Comparison of ENCODE assay signal across 21 cellular contexts in the genomic region with DNA sequence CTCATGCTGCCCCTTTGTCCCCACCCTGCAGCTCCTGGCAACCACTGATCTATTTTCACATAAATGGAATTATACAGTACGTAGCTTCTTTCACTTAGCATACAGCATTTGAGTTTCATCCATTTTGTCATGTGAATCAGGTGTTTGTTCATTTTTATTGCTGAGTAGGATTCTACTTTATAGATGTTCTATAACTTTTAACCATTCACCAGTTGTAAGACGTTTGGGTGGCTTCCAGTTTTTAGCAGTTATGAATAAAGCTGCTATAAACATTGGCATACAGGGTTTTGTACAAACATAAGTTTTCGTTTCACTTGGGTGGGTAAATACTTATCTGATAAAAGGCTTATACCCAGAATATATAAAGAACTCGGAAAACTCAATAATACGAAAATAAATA.
DNase-seq lines count a peak whose midpoint lies in the region; ATAC-seq and TF ChIP-seq lines count a peak whose summit lies in the region.
"Had no signal": no experiment of that assay in that cellular context is flagged by ENCODE, and none has a peak within 500 bp of the region (broad histone marks: within the 10 kb centered on the region; RNA-seq: fewer than 3 reads in every experiment).

No MANE protein-coding gene starts in this region.

- TF ChIP-seq POLR2A in transverse colon (IDR thresholded peaks at IDR 0.05), result no peak

- H3K9me3 ChIP-seq in transverse colon, result no peaks in the 10 kb centered on the region
- H3K9me3 ChIP-seq in mesenchymal stem cell (ENCODE audit: control insufficient read depth, low read length), result no peaks in the 10 kb centered on the region
- H3K9me3 ChIP-seq: A549; BLaER1 treated with 17β-estradiol and CSF1 and Interleukin-3, amounts not matched to agents 10 nM and 100 nM; Caco-2 had no signal

- H3K23ac ChIP-seq in mesenchymal stem cell (ENCODE audit: low read length in 2 of 2), result no peak overlapping the region

- no peak overlapping the region for H4K8ac ChIP-seq in mesenchymal stem cell (ENCODE audit: low read length)

- no peak overlapping the region for H2BK12ac ChIP-seq in mesenchymal stem cell (ENCODE audit: low read length in 2 of 2)

- no peaks in the 10 kb centered on the region for H3K79me1 ChIP-seq in mesenchymal stem cell (replicated peaks; ENCODE audit: low read length, poor library complexity, severe bottlenecking)

- ATAC-seq in left colon, result peak; percentile 57
- ATAC-seq: A549; CD8-positive, alpha-beta T cell; GM12878 had no signal

- in situ Hi-C loops in transverse colon (cut with MboI; ENCODE audit: low pct_ligation_motif_present in 1 of 4, low pct_unique_long_range_greater_than_20kb in 1 of 4, low sequenced_read_pairs in 3 of 4), result no loop called here

- no peak overlapping the region for H4K91ac ChIP-seq in mesenchymal stem cell (ENCODE audit: low read length)

- H3K4me2 ChIP-seq in mesenchymal stem cell (ENCODE audit: low read length, poor library complexity, severe bottlenecking), result no peak overlapping the region
- H3K4me2 ChIP-seq: A549; BLaER1 treated with 17β-estradiol and CSF1 and Interleukin-3, amounts not matched to agents 10 nM and 100 nM had no signal

- H3K27me3 ChIP-seq in transverse colon, result no peaks in the 10 kb centered on the region
- H3K27me3 ChIP-seq in mesenchymal stem cell (ENCODE audit: control insufficient read depth in 1 of 2, insufficient read depth in 1 of 2, low read length in 2 of 2), result peaks cover 0 to 7% of the 10 kb centered on the region in 2 experiments

- no peak overlapping the region for H2BK120ac ChIP-seq in mesenchymal stem cell (ENCODE audit: low read depth, low read length)

- H3K36me3 ChIP-seq in transverse colon, result no peaks in the 10 kb centered on the region
- no peaks in the 10 kb centered on the region for H3K36me3 ChIP-seq in mesenchymal stem cell (ENCODE audit: control insufficient read depth in 1 of 2, insufficient read depth in 2 of 2, low read depth in 1 of 2, low read length in 2 of 2)
- H3K36me3 ChIP-seq: BLaER1 treated with 17β-estradiol and CSF1 and Interleukin-3, amounts not matched to agents 10 nM and 100 nM had no signal

- 40 to 50% methylated on average over 1 to 5 of the region's 5 CpGs for WGBS in transverse colon (ENCODE audit: low coverage in 1 of 2), 2 donors
- 93% methylated on average over 2 of the region's 5 CpGs for WGBS in mesenchymal stem cell

- no peaks in the 10 kb centered on the region for H3K27me3 Mint-ChIP-seq in nephron (ENCODE audit: low read depth)
- H3K27me3 Mint-ChIP-seq: B cell; CD4-positive, alpha-beta T cell had no signal

- H3K9me3 Mint-ChIP-seq in nephron, result no peaks in the 10 kb centered on the region
- H3K9me3 Mint-ChIP-seq: CD4-positive, alpha-beta T cell; CD8-positive, alpha-beta T cell had no signal

- H3K36me3 Mint-ChIP-seq in nephron (ENCODE audit: low read depth), result no peaks in the 10 kb centered on the region
- H3K36me3 Mint-ChIP-seq: CD8-positive, alpha-beta T cell had no signal

- H3K27ac ChIP-seq in transverse colon, result peak overlapping the region in 3 of 4 donors; percentile 25 to 28 (median 27)
- H3K27ac ChIP-seq in mesenchymal stem cell (ENCODE audit: low read length, poor library complexity, severe bottlenecking), result no peak overlapping the region
- H3K27ac ChIP-seq: 22Rv1; A549; BLaER1 treated with 17β-estradiol and CSF1 and Interleukin-3, amounts not matched to agents 10 nM and 100 nM; C4-2B had no signal

- H3K27ac Mint-ChIP-seq in nephron, result peak overlapping the region in 2 of 3 experiments; percentile 47 to 76
- H3K27ac Mint-ChIP-seq: B cell; CD4-positive, alpha-beta T cell; CD8-positive, alpha-beta T cell had no signal

- no peak overlapping the region for H2BK5ac ChIP-seq in mesenchymal stem cell (ENCODE audit: low read depth, low read length, poor library complexity, severe bottlenecking)

- H2AK5ac ChIP-seq in mesenchymal stem cell (ENCODE audit: low read length, severe bottlenecking), result no peak overlapping the region

- TF ChIP-seq CTCF in nephron (IDR thresholded peaks at IDR 0.05; ENCODE audit: unreplicated experiment in 3 of 3) (no peak), transverse colon (IDR thresholded peaks at IDR 0.05) (no peak), GM10266 (IDR thresholded peaks at IDR 0.05; ENCODE audit: control insufficient read depth, insufficient read depth, low read depth, missing control alignments) (no peak)

- H3K4me3 ChIP-seq in transverse colon, result no peak overlapping the region
- no peak overlapping the region for H3K4me3 ChIP-seq in mesenchymal stem cell (ENCODE audit: insufficient read depth in 1 of 2, low read depth in 1 of 2, low read length in 2 of 2)
- H3K4me3 ChIP-seq: A549; BLaER1 treated with 17β-estradiol and CSF1 and Interleukin-3, amounts not matched to agents 10 nM and 100 nM; GM12878 had no signal

- H3K9ac ChIP-seq in mesenchymal stem cell (ENCODE audit: low read length), result no peak overlapping the region
- H3K9ac ChIP-seq: BLaER1 treated with 17β-estradiol and CSF1 and Interleukin-3, amounts not matched to agents 10 nM and 100 nM had no signal

- no peak overlapping the region for H3K18ac ChIP-seq in mesenchymal stem cell (ENCODE audit: low read depth in 1 of 2, low read length in 2 of 2)

- TF ChIP-seq EP300 in transverse colon (IDR thresholded peaks at IDR 0.05; ENCODE audit: low read depth), result no peak

- H3K4me1 ChIP-seq in transverse colon (peaks cover 0 to 20% (median 2%) of the 10 kb centered on the region in 4 donors), mesenchymal stem cell (ENCODE audit: control insufficient read depth, insufficient read depth, low read depth, low read length) (peaks cover 2% of the 10 kb centered on the region)
- H3K4me1 ChIP-seq: A549, Caco-2 had no signal

- no peak overlapping the region for H2BK15ac ChIP-seq in mesenchymal stem cell (ENCODE audit: low read depth, poor library complexity, severe bottlenecking)

- no peak overlapping the region for H3K14ac ChIP-seq in mesenchymal stem cell (ENCODE audit: low read length in 2 of 2)

- no peak overlapping the region for H3K4me3 Mint-ChIP-seq in nephron
- H3K4me3 Mint-ChIP-seq: B cell; CD4-positive, alpha-beta T cell; CD8-positive, alpha-beta T cell had no signal

- H2AFZ ChIP-seq in mesenchymal stem cell (ENCODE audit: low read depth, low read length), result no peak overlapping the region

- H3K4me1 Mint-ChIP-seq in nephron, result peaks cover 70% of the 10 kb centered on the region
- H3K4me1 Mint-ChIP-seq: B cell had no signal

- no peak overlapping the region for H3K4ac ChIP-seq in mesenchymal stem cell (ENCODE audit: low read depth in 1 of 2, low read length in 2 of 2)

- peak; percentile 22 for DNase-seq in NCI-H1092 treated with DMSO at 0.1 percent for 48 hours (lab: John Stamatoyannopoulos, UW)
- DNase-seq in NCI-H1092 (lab: John Stamatoyannopoulos, UW), result no peak
- DNase-seq in left colon, result no peak
- DNase-seq in transverse colon, result no peak
- no peak for DNase-seq in mesenchymal stem cell
- DNase-seq in GM10266 (ENCODE audit: extremely low spot score), result no peak
- DNase-seq in HT-29 (ENCODE audit: low spot score), result no peak
- DNase-seq: AML-193; Caco-2; Calu3; CD4-positive, alpha-beta T cell; CD8-positive, alpha-beta T cell; DMS79 treated with DMSO at 0.1 percent for 48 hours; GF-D8 had no signal

- intact Hi-C loops in left colon (cut with DNase I, micrococcal nuclease) (no loop called here), transverse colon (cut with DNase I; ENCODE audit: low total_unique reads) (no loop called here)
